1 cellular context compared by ENCODE assay signal in the genomic region with DNA sequence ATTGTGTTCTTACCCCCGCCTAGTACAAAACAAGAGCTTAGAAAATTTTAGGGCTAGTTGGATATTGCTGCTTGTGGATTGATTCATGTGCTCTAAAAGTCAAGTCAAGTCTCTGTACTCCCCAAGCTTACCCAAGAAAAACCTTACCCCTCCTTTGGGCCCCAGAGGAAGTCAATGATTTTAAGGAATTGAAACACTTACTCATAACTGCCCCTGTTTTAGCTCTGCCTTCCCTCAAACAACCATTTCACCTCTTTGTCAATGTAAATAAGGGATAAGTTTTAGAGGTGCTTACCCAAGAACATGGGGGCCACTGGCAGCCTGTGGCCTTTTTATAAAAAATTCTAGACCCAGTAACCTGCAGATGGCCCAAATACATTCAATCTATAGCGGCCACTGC.
TF ChIP-seq lines count a peak whose summit lies in the region.

No MANE protein-coding gene starts in this region.

TF ChIP-seq in WTC11, 78 proteins besides CTCF, POLR2A, EP300 and RAD21 (continued from another document):
- TF ChIP-seq, protein P1, sequence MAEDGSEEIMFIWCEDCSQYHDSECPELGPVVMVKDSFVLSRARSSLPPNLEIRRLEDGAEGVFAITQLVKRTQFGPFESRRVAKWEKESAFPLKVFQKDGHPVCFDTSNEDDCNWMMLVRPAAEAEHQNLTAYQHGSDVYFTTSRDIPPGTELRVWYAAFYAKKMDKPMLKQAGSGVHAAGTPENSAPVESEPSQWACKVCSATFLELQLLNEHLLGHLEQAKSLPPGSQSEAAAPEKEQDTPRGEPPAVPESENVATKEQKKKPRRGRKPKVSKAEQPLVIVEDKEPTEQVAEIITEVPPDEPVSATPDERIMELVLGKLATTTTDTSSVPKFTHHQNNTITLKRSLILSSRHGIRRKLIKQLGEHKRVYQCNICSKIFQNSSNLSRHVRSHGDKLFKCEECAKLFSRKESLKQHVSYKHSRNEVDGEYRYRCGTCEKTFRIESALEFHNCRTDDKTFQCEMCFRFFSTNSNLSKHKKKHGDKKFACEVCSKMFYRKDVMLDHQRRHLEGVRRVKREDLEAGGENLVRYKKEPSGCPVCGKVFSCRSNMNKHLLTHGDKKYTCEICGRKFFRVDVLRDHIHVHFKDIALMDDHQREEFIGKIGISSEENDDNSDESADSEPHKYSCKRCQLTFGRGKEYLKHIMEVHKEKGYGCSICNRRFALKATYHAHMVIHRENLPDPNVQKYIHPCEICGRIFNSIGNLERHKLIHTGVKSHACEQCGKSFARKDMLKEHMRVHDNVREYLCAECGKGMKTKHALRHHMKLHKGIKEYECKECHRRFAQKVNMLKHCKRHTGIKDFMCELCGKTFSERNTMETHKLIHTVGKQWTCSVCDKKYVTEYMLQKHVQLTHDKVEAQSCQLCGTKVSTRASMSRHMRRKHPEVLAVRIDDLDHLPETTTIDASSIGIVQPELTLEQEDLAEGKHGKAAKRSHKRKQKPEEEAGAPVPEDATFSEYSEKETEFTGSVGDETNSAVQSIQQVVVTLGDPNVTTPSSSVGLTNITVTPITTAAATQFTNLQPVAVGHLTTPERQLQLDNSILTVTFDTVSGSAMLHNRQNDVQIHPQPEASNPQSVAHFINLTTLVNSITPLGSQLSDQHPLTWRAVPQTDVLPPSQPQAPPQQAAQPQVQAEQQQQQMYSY (CRISPR knock-in tag; IDR thresholded peaks at IDR 0.05), result no peak
- no peak for TF ChIP-seq OVOL2 (CRISPR knock-in tag; IDR thresholded peaks at IDR 0.05; ENCODE audit: borderline replicate concordance)
- no peak for TF ChIP-seq GTF2I (CRISPR knock-in tag; conservative IDR thresholded peaks at IDR 0.05)
- TF ChIP-seq, protein P2, sequence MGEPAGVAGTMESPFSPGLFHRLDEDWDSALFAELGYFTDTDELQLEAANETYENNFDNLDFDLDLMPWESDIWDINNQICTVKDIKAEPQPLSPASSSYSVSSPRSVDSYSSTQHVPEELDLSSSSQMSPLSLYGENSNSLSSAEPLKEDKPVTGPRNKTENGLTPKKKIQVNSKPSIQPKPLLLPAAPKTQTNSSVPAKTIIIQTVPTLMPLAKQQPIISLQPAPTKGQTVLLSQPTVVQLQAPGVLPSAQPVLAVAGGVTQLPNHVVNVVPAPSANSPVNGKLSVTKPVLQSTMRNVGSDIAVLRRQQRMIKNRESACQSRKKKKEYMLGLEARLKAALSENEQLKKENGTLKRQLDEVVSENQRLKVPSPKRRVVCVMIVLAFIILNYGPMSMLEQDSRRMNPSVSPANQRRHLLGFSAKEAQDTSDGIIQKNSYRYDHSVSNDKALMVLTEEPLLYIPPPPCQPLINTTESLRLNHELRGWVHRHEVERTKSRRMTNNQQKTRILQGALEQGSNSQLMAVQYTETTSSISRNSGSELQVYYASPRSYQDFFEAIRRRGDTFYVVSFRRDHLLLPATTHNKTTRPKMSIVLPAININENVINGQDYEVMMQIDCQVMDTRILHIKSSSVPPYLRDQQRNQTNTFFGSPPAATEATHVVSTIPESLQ (CRISPR knock-in tag; IDR thresholded peaks at IDR 0.05), result no peak
- TF ChIP-seq ELF4 (CRISPR knock-in tag; IDR thresholded peaks at IDR 0.05; ENCODE audit: low read depth), result no peak
- TF ChIP-seq GABPB1 (CRISPR knock-in tag; IDR thresholded peaks at IDR 0.05), result no peak
- no peak for TF ChIP-seq SP1 (CRISPR knock-in tag; conservative IDR thresholded peaks at IDR 0.05)
- TF ChIP-seq NR2C2 (CRISPR knock-in tag; IDR thresholded peaks at IDR 0.05), result no peak
- TF ChIP-seq, protein P3, sequence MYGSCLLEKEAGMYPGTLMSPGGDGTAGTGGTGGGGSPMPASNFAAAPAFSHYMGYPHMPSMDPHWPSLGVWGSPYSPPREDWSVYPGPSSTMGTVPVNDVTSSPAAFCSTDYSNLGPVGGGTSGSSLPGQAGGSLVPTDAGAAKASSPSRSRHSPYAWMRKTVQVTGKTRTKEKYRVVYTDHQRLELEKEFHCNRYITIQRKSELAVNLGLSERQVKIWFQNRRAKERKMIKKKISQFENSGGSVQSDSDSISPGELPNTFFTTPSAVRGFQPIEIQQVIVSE (CRISPR knock-in tag; IDR thresholded peaks at IDR 0.05; ENCODE audit: borderline replicate concordance), result no peak
- no peak for TF ChIP-seq CREB1 (CRISPR knock-in tag; IDR thresholded peaks at IDR 0.05)
- TF ChIP-seq EMX1 (CRISPR knock-in tag; IDR thresholded peaks at IDR 0.05), result no peak
- no peak for TF ChIP-seq CREM (CRISPR knock-in tag; IDR thresholded peaks at IDR 0.05)
- TF ChIP-seq E2F5 (CRISPR knock-in tag; IDR thresholded peaks at IDR 0.05), result no peak
